ENCODE assay signal across 8 cellular contexts in genomic region chr5:61933787-61934626, GRCh38.
A peak's percentile ranks its signal among the peaks of the same experiment; 100 is the strongest.
DNase-seq lines count a peak whose midpoint lies in the region; ATAC-seq and TF ChIP-seq lines count a peak whose summit lies in the region.

No MANE protein-coding gene starts in this region.

- CTCF ChIA-PET in RWPE1 (lab: Yijun Ruan, JAX) = interaction anchor here (0.5 to 2.7 kb wide), 17 partner anchors 16 to 1255 kb away, joined by 3 to 17 read pairs (median 3); no protein-coding TSS in a partner anchor

- 39% methylated on average over 4 of the region's 4 CpGs for WGBS in esophagus muscularis mucosa

- H3K9me3 Mint-ChIP-seq in neural progenitor cell = no peaks in the 10 kb centered on the region
- H3K9me3 Mint-ChIP-seq in naive thymus-derived CD8-positive, alpha-beta T cell = peaks cover 0 to 4% (median 0%) of the 10 kb centered on the region in 9 donors

- H3K9me3 ChIP-seq in esophagus muscularis mucosa = no peaks in the 10 kb centered on the region
- no peaks in the 10 kb centered on the region for H3K9me3 ChIP-seq in neural progenitor cell (ENCODE audit: low read depth)

- no peaks in the 10 kb centered on the region for H3K36me3 Mint-ChIP-seq in neural progenitor cell
- no peaks in the 10 kb centered on the region for H3K36me3 Mint-ChIP-seq in naive thymus-derived CD8-positive, alpha-beta T cell

- intact Hi-C loops in esophagus muscularis mucosa (cut with DNase I) = no loop called here

- H3K4me1 Mint-ChIP-seq in neural progenitor cell = no peaks in the 10 kb centered on the region
- H3K4me1 Mint-ChIP-seq in naive thymus-derived CD8-positive, alpha-beta T cell = no peaks in the 10 kb centered on the region

- H3K27ac ChIP-seq in RWPE1 (no peak overlapping the region), esophagus muscularis mucosa (replicated peaks in 1 of 4) (no peak overlapping the region), neural progenitor cell (no peak overlapping the region)

- no peak for TF ChIP-seq EP300 in esophagus muscularis mucosa (IDR thresholded peaks at IDR 0.05)

- H3K4me3 ChIP-seq in AG09309 (ENCODE audit: control insufficient read depth, low read depth, low read length) (no peak overlapping the region), LNCaP clone FGC (ENCODE audit: low read depth, low read length) (no peak overlapping the region), esophagus muscularis mucosa (peak overlapping the region in 1 of 4 donors; percentile 21), neural progenitor cell (no peak overlapping the region)

- no peak overlapping the region for H3K4me2 ChIP-seq in neural progenitor cell

- peaks cover 3% of the 10 kb centered on the region for H3K27me3 Mint-ChIP-seq in neural progenitor cell (ENCODE audit: insufficient read depth, low read depth)
- H3K27me3 Mint-ChIP-seq in naive thymus-derived CD8-positive, alpha-beta T cell = peaks cover 2 to 8% (median 4%) of the 10 kb centered on the region in 5 donors

- no peak for TF ChIP-seq POLR2A in esophagus muscularis mucosa (IDR thresholded peaks at IDR 0.05; ENCODE audit: low read depth)

- peaks cover 0 to 8% (median 6%) of the 10 kb centered on the region in 4 donors for H3K4me1 ChIP-seq in esophagus muscularis mucosa
- H3K4me1 ChIP-seq in neural progenitor cell = no peaks in the 10 kb centered on the region

- ATAC-seq in naive thymus-derived CD8-positive, alpha-beta T cell = no peak
- no peak for ATAC-seq in HG03342 (IDR thresholded peaks at IDR 0.05; ENCODE audit: unreplicated experiment)

- H3K27ac Mint-ChIP-seq in neural progenitor cell = no peak overlapping the region
- H3K27ac Mint-ChIP-seq in naive thymus-derived CD8-positive, alpha-beta T cell = no peak overlapping the region

- H3K36me3 ChIP-seq in esophagus muscularis mucosa = no peaks in the 10 kb centered on the region
- H3K36me3 ChIP-seq in neural progenitor cell = no peaks in the 10 kb centered on the region

- no peak overlapping the region for H3K4me3 Mint-ChIP-seq in neural progenitor cell
- no peak overlapping the region for H3K4me3 Mint-ChIP-seq in naive thymus-derived CD8-positive, alpha-beta T cell

- TF ChIP-seq CTCF in AG09309 (IDR thresholded peaks at IDR 0.05; ENCODE audit: control insufficient read depth, insufficient read depth, low read depth, low read length, missing control alignments) (peak; percentile 72), GM12873 (IDR thresholded peaks at IDR 0.05; ENCODE audit: insufficient read depth, low read depth, low read length, missing control alignments) (peak; percentile 58), LNCaP clone FGC (IDR thresholded peaks at IDR 0.05; ENCODE audit: control insufficient read depth, extremely low read depth, insufficient read depth) (peak; percentile 93), RWPE1 (conservative IDR thresholded peaks at IDR 0.05; ENCODE audit: low read depth) (peak; percentile 89), esophagus muscularis mucosa (IDR thresholded peaks at IDR 0.05) (peak; percentile 52 to 72 (median 64)), neural progenitor cell (IDR thresholded peaks at IDR 0.05) (peak; percentile 87)

- no peaks in the 10 kb centered on the region for H3F3A ChIP-seq in neural progenitor cell (ENCODE audit: low read depth)

- no peaks in the 10 kb centered on the region for H4K20me1 ChIP-seq in neural progenitor cell (ENCODE audit: low read depth)

- POLR2A ChIA-PET in RWPE1 (lab: Yijun Ruan, JAX; ENCODE audit: low non-redundant PET) = no interaction called here
- POLR2A ChIA-PET in naive thymus-derived CD8-positive, alpha-beta T cell (lab: Charles Lee) = no interaction called here

- DNase-seq in AG09309 (ENCODE audit: low read depth) (no peak), LNCaP clone FGC (ENCODE audit: low read depth) (peak; percentile 83), RWPE1 (ENCODE audit: low spot score) (peak; percentile 78), esophagus muscularis mucosa (ENCODE audit: extremely low spot score) (no peak), neural progenitor cell (ENCODE audit: low spot score) (peak; percentile 77)
- no peak for DNase-seq in naive thymus-derived CD8-positive, alpha-beta T cell

- peak overlapping the region; percentile 58 for H2AFZ ChIP-seq in neural progenitor cell (replicated peaks)

- H3K79me2 ChIP-seq in neural progenitor cell (ENCODE audit: low read depth) = no peaks in the 10 kb centered on the region

- H3K27me3 ChIP-seq in esophagus muscularis mucosa (no peaks in the 10 kb centered on the region), neural progenitor cell (no peaks in the 10 kb centered on the region)

- no peak overlapping the region for H3K9ac ChIP-seq in neural progenitor cell

Comparison
In these comparisons a context has a peak if more than half of its experiments do, and no peak if none do; other contexts are left out.
1. DNase-seq: peak in LNCaP clone FGC (single experiment), RWPE1 (single experiment) and neural progenitor cell (single experiment); none in AG09309 (single experiment), esophagus muscularis mucosa (single experiment) and naive thymus-derived CD8-positive, alpha-beta T cell (0 of 10).
2. Peak in every context shown above with its lines, with median percentiles within 50 percentile points of each other: CTCF ChIP-seq.